17 cellular contexts compared by ENCODE assay signal in the genomic region with DNA sequence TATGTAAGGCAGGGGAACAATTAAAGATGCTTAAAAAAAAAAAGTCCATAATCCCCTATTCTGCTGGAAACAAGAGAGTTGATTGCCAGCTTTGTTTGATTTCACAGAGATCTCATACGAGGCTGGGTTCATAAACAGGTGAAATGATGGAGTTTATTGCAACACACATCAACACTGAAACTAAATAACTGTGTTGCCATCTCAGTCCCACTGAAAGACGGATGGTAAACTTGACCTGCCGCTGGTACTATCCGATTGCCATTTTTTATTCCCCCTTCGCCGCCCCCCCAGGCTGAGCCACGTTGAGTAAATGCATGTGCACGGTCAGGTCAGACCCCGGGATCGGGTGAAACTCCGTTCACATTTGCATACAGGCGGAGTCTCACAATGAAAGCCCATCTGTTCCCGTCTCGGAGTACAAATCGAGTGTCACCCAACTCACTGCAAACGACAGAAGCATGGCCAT.
DNase-seq lines count a peak whose midpoint lies in the region; TF ChIP-seq lines count a peak whose summit lies in the region.
"Had no signal": no experiment of that assay in that cellular context is flagged by ENCODE, and none has a peak within 500 bp of the region (broad histone marks: within the 10 kb centered on the region; RNA-seq: fewer than 3 reads in every experiment).

No MANE protein-coding gene starts in this region.

- H3K9me3 ChIP-seq in A673 (ENCODE audit: low read depth, low read length, poor library complexity, severe bottlenecking) = no peaks in the 10 kb centered on the region
- H3K9me3 ChIP-seq: heart right ventricle, psoas muscle had no signal

- intact Hi-C loops in head of caudate nucleus (cut with DNase I) = no loop called here
- intact Hi-C loops in A673 (cut with micrococcal nuclease; ENCODE audit: unreplicated experiment) = no loop called here

- POLR2A ChIA-PET in A673 (lab: Charles Lee; ENCODE audit: low non-redundant PET) = no interaction called here

- no peak for TF ChIP-seq CTCF in epithelial cell of proximal tubule (conservative IDR thresholded peaks at IDR 0.05; ENCODE audit: low read depth, low read length)
- TF ChIP-seq CTCF in A673 (conservative IDR thresholded peaks at IDR 0.05; ENCODE audit: low read depth, low read length) = no peak

- H3K27ac ChIP-seq in A673 (ENCODE audit: low read depth, low read length, poor library complexity, severe bottlenecking) = no peak overlapping the region
- H3K27ac ChIP-seq: heart right ventricle, psoas muscle had no signal

- no peaks in the 10 kb centered on the region for H3K36me3 ChIP-seq in A673 (ENCODE audit: insufficient read depth, low read length, poor library complexity, severe bottlenecking)
- H3K36me3 ChIP-seq: heart right ventricle had no signal

- no TSS peak for BruUV-seq in A673 (replicated peaks; lab: Mats Ljungman, UMichigan)

- H3K4me3 ChIP-seq in epithelial cell of proximal tubule (ENCODE audit: low read depth, low read length) = peak overlapping the region; percentile 39
- no peak overlapping the region for H3K4me3 ChIP-seq in A673 (ENCODE audit: low read depth, low read length, poor library complexity, severe bottlenecking)
- H3K4me3 ChIP-seq: heart right ventricle, psoas muscle had no signal

- no peaks in the 10 kb centered on the region for H3K27me3 ChIP-seq in A673 (replicated peaks; ENCODE audit: insufficient read depth, low read depth, low read length, poor library complexity)

- peak; percentile 59 for DNase-seq in NCI-H82 (lab: John Stamatoyannopoulos, UW)
- no peak for DNase-seq in NCI-H82 treated with DMSO at 0.1 percent for 48 hours (lab: John Stamatoyannopoulos, UW; ENCODE audit: unreplicated experiment)
- peak; percentile 97 for DNase-seq in NCI-H526 (lab: John Stamatoyannopoulos, UW)
- DNase-seq in epithelial cell of proximal tubule (ENCODE audit: low read depth) = no peak
- no peak for DNase-seq in head of caudate nucleus
- no peak for DNase-seq in A673 (ENCODE audit: low spot score)
- no peak for DNase-seq in stimulated activated naive CD4-positive, alpha-beta T cell (lab: John Stamatoyannopoulos, UW)
- no peak for DNase-seq in SIG-M5 (lab: John Stamatoyannopoulos, UW)
- DNase-seq: 8988T; activated B cell treated with CpG ODN at 0.5 μM for 24 hours; activated T-cell treated with anti-CD3 and anti-CD28 coated beads, Interleukin-2, amount 50 U/mL, for 24 hours; amygdala; DMS79; effector CD8-positive, alpha-beta T cell; heart right ventricle; MM.1S; psoas muscle had no signal

- CTCF ChIA-PET in A673 (lab: Charles Lee) = no interaction called here

- no peaks in the 10 kb centered on the region for H3K4me1 ChIP-seq in A673 (ENCODE audit: insufficient read depth, low read length, poor library complexity, severe bottlenecking)
- H3K4me1 ChIP-seq: heart right ventricle, psoas muscle had no signal

Comparison
In these comparisons a context has a peak if more than half of its experiments do, and no peak if none do; other contexts are left out.
1. DNase-seq: peak in NCI-H82 (single experiment) and NCI-H526 (2 of 2); none in NCI-H82 treated with DMSO at 0.1 percent for 48 hours (single experiment), epithelial cell of proximal tubule (single experiment), head of caudate nucleus (0 of 42), A673 (single experiment), stimulated activated naive CD4-positive, alpha-beta T cell (0 of 6) and SIG-M5 (single experiment).